Comparison of ENCODE assay signal across 12 cellular contexts in genomic region chr11:83272627-83273026, GRCh38. TPM values are rescaled to one million over a fixed set of nuclear protein-coding genes. Genes with fewer than 3 reads are reported as not detected.
DNase-seq lines count a peak whose midpoint lies in the region; TF ChIP-seq lines count a peak whose summit lies in the region.
"Had no signal": no experiment of that assay in that cellular context is flagged by ENCODE, and none has a peak within 500 bp of the region (broad histone marks: within the 10 kb centered on the region; RNA-seq: fewer than 3 reads in every experiment).

No MANE protein-coding gene starts in this region.

- DNase-seq in GM03348 (ENCODE audit: low spot score) (peak; percentile 50), RKO (ENCODE audit: low spot score) (peak; percentile 66), epithelial cell of esophagus (ENCODE audit: low read depth) (peak; percentile 34), renal cortical epithelial cell (ENCODE audit: low read depth) (peak; percentile 69), dorsolateral prefrontal cortex (no peak), NCI-H2107 treated with DMSO at 0.1 percent for 48 hours (lab: John Stamatoyannopoulos, UW; ENCODE audit: unreplicated experiment) (no peak), esophagus squamous epithelium (lab: John Stamatoyannopoulos, UW) (no peak), NCI-H146 (lab: John Stamatoyannopoulos, UW) (no peak)
- DNase-seq: Caco-2 had no signal

- H3K9me3 ChIP-seq in esophagus squamous epithelium = no peaks in the 10 kb centered on the region
- H3K9me3 ChIP-seq: Caco-2, thoracic aorta had no signal

- H3K4me3 ChIP-seq in epithelial cell of esophagus (ENCODE audit: low read length) (no peak overlapping the region), dorsolateral prefrontal cortex (no peak overlapping the region), esophagus squamous epithelium (no peak overlapping the region)
- H3K4me3 ChIP-seq: right atrium auricular region, thoracic aorta had no signal

- H3K27ac ChIP-seq in dorsolateral prefrontal cortex (no peak overlapping the region), esophagus squamous epithelium (peak overlapping the region in 1 of 4 donors; percentile 1)
- H3K27ac ChIP-seq: HL-60, right atrium auricular region, thoracic aorta had no signal

- no peak for TF ChIP-seq CTCF in epithelial cell of esophagus (IDR thresholded peaks at IDR 0.05; ENCODE audit: insufficient read depth, low read depth, low read length, missing control alignments)
- no peak for TF ChIP-seq CTCF in dorsolateral prefrontal cortex (IDR thresholded peaks at IDR 0.05 in 54 of 56, conservative IDR thresholded peaks at IDR 0.05 in 2 of 56; ENCODE audit: low read depth in 1 of 56, partially characterized antibody in 56 of 56)
- TF ChIP-seq CTCF in esophagus squamous epithelium (IDR thresholded peaks at IDR 0.05) = no peak

- H3K4me1 ChIP-seq in esophagus squamous epithelium = no peaks in the 10 kb centered on the region
- H3K4me1 ChIP-seq: right atrium auricular region had no signal

- no peaks in the 10 kb centered on the region for H3K27me3 ChIP-seq in dorsolateral prefrontal cortex
- no peaks in the 10 kb centered on the region for H3K27me3 ChIP-seq in esophagus squamous epithelium
- H3K27me3 ChIP-seq: right atrium auricular region had no signal

- H3K36me3 ChIP-seq in esophagus squamous epithelium = peaks cover 0 to 91% (median 11%) of the 10 kb centered on the region in 3 donors

- no peak for TF ChIP-seq POLR2A in esophagus squamous epithelium (IDR thresholded peaks at IDR 0.05)

- intact Hi-C loops in dorsolateral prefrontal cortex (cut with DNase I) (no loop called here), esophagus squamous epithelium (cut with DNase I) (loop anchor here (10.0 kb wide), 1 partner anchor 368 kb away; the partner anchor contains the start of genes DDIAS and PRCP)

RNA-seq across cellular contexts. Expression of gene CCDC90B, which starts 13.5 kb away (rescaled TPM):
- total RNA-seq in renal cortical epithelial cell (66.2 and 94.4 TPM in 2 replicates), dorsolateral prefrontal cortex (10 to 100 TPM; 25.8 to 63.1 (median 35.8) TPM), esophagus squamous epithelium (10 to 100 TPM; 17.8 to 35.0 (median 27.6) TPM)

Comparison
In these comparisons a context has a peak if more than half of its experiments do, and no peak if none do; other contexts are left out.
1. DNase-seq: peak in GM03348 (single experiment), RKO (single experiment), epithelial cell of esophagus (single experiment) and renal cortical epithelial cell (single experiment); none in dorsolateral prefrontal cortex (0 of 10), NCI-H2107 treated with DMSO at 0.1 percent for 48 hours (single experiment), esophagus squamous epithelium (single experiment) and NCI-H146 (single experiment).